Comparison of ENCODE assay signal across 24 cellular contexts in genomic region chr1:152884506-152884905, GRCh38. TPM values are rescaled to one million over a fixed set of nuclear protein-coding genes. Genes with fewer than 3 reads are reported as not detected.
"Had no signal": no experiment of that assay in that cellular context is flagged by ENCODE, and none has a peak within 500 bp of the region (broad histone marks: within the 10 kb centered on the region; RNA-seq: fewer than 3 reads in every experiment).

No MANE protein-coding gene starts in this region.

- DNase-seq: effector memory CD4-positive, alpha-beta T cell; foreskin melanocyte; heart left ventricle; hippocampal formation; kidney glomerular epithelial cell; mucosa of descending colon; naive thymus-derived CD8-positive, alpha-beta T cell; right cardiac atrium; stimulated activated CD4-positive, alpha-beta T cell treated with anti-CD3 and anti-CD28 coated beads, Interleukin-4, amount 100 ng/mL, for 1 hour; stimulated activated CD8-positive, alpha-beta memory T cell treated with anti-CD3 and anti-CD28 coated beads, Interleukin-4, amount 100 ng/mL, for 48 hours; stimulated activated naive CD8-positive, alpha-beta T cell treated with anti-CD3 and anti-CD28 coated beads, Interleukin-15, Interleukin-2, amounts not matched to agents 100 U/mL and 50 U/mL, for 24 hours; thyroid gland had no signal

- H3K36me3 Mint-ChIP-seq: naive thymus-derived CD8-positive, alpha-beta T cell; stimulated activated effector memory CD8-positive, alpha-beta T cell treated with anti-CD3 and anti-CD28 coated beads, Interleukin-12 subunit alpha, Interleukin-12 subunit beta, amount 100 ng/mL, for 72 hours; type B pancreatic cell had no signal

- H3K9me3 Mint-ChIP-seq: naive thymus-derived CD8-positive, alpha-beta T cell; stimulated activated effector memory CD8-positive, alpha-beta T cell treated with anti-CD3 and anti-CD28 coated beads, Interleukin-12 subunit alpha, Interleukin-12 subunit beta, amount 100 ng/mL, for 72 hours; type B pancreatic cell had no signal

- H3K4me1 ChIP-seq: heart left ventricle, thyroid gland had no signal

- H3K27me3 Mint-ChIP-seq: type B pancreatic cell had no signal

- ATAC-seq: heart left ventricle; left lobe of liver; mucosa of descending colon; naive thymus-derived CD8-positive, alpha-beta T cell; right cardiac atrium; stimulated activated effector memory CD8-positive, alpha-beta T cell treated with anti-CD3 and anti-CD28 coated beads, Interleukin-12 subunit alpha, Interleukin-12 subunit beta, amount 100 ng/mL, for 72 hours; stimulated activated naive CD8-positive, alpha-beta T cell treated with anti-CD3 and anti-CD28 coated beads, Interleukin-15, Interleukin-2, amounts not matched to agents 100 U/mL and 50 U/mL, for 24 hours had no signal

- FAIRE-seq: endometrium, urothelium cell line had no signal

- H3K27ac Mint-ChIP-seq: stimulated activated effector memory CD8-positive, alpha-beta T cell treated with anti-CD3 and anti-CD28 coated beads, Interleukin-12 subunit alpha, Interleukin-12 subunit beta, amount 100 ng/mL, for 72 hours; type B pancreatic cell had no signal

- H3K27me3 ChIP-seq: heart left ventricle, suprapubic skin, thyroid gland had no signal

- H3K4me3 Mint-ChIP-seq: naive thymus-derived CD8-positive, alpha-beta T cell; stimulated activated effector memory CD8-positive, alpha-beta T cell treated with anti-CD3 and anti-CD28 coated beads, Interleukin-12 subunit alpha, Interleukin-12 subunit beta, amount 100 ng/mL, for 72 hours; type B pancreatic cell had no signal

- H3K4me3 ChIP-seq: heart left ventricle, mucosa of descending colon, suprapubic skin, thyroid gland had no signal

- H3K36me3 ChIP-seq: heart left ventricle, neutrophil, suprapubic skin, thyroid gland had no signal

- H3K27ac ChIP-seq: heart left ventricle, neutrophil, suprapubic skin, thyroid gland had no signal

- H3K9me3 ChIP-seq: heart left ventricle, mucosa of descending colon, neutrophil, suprapubic skin, thyroid gland had no signal

RNA-seq across cellular contexts. Expression of gene SMCP, which starts 6.4 kb away (rescaled TPM):
- total RNA-seq: glomerular endothelial cell; heart left ventricle; left lobe of liver; lower leg skin; mucosa of descending colon; naive thymus-derived CD8-positive, alpha-beta T cell; osteocyte; posterior vena cava; right cardiac atrium; suprapubic skin had no signal
- polyA plus RNA-seq: heart left ventricle; naive thymus-derived CD8-positive, alpha-beta T cell; neural cell; right cardiac atrium had no signal

RNA-seq across cellular contexts. Expression of gene IVL, which starts 23.8 kb away (rescaled TPM):
- total RNA-seq: glomerular endothelial cell; heart left ventricle; left lobe of liver; mucosa of descending colon; naive thymus-derived CD8-positive, alpha-beta T cell; osteocyte; posterior vena cava; right cardiac atrium; thyroid gland had no signal
- polyA plus RNA-seq: naive thymus-derived CD8-positive, alpha-beta T cell; neural cell; right cardiac atrium had no signal

RNA-seq across cellular contexts. Expression of gene LCE7A, which starts 24.7 kb away (rescaled TPM):
- total RNA-seq: glomerular endothelial cell; heart left ventricle; left lobe of liver; mucosa of descending colon; naive thymus-derived CD8-positive, alpha-beta T cell; osteocyte; posterior vena cava; right cardiac atrium; suprapubic skin; thyroid gland had no signal
- polyA plus RNA-seq: heart left ventricle; naive thymus-derived CD8-positive, alpha-beta T cell; neural cell; right cardiac atrium had no signal

RNA-seq across cellular contexts. Expression of gene LCE6A, which starts 41.9 kb away (rescaled TPM):
- total RNA-seq: glomerular endothelial cell; heart left ventricle; left lobe of liver; mucosa of descending colon; naive thymus-derived CD8-positive, alpha-beta T cell; osteocyte; posterior vena cava; right cardiac atrium; thyroid gland had no signal
- polyA plus RNA-seq: heart left ventricle; naive thymus-derived CD8-positive, alpha-beta T cell; neural cell; right cardiac atrium had no signal

RNA-seq across cellular contexts. Expression of gene LCE1A, which starts 57.2 kb away (rescaled TPM):
- total RNA-seq: glomerular endothelial cell; heart left ventricle; left lobe of liver; mucosa of descending colon; naive thymus-derived CD8-positive, alpha-beta T cell; osteocyte; posterior vena cava; right cardiac atrium; thyroid gland had no signal
- polyA plus RNA-seq: heart left ventricle; naive thymus-derived CD8-positive, alpha-beta T cell; neural cell; right cardiac atrium had no signal
